1 cellular context compared by ENCODE assay signal in the genomic region with DNA sequence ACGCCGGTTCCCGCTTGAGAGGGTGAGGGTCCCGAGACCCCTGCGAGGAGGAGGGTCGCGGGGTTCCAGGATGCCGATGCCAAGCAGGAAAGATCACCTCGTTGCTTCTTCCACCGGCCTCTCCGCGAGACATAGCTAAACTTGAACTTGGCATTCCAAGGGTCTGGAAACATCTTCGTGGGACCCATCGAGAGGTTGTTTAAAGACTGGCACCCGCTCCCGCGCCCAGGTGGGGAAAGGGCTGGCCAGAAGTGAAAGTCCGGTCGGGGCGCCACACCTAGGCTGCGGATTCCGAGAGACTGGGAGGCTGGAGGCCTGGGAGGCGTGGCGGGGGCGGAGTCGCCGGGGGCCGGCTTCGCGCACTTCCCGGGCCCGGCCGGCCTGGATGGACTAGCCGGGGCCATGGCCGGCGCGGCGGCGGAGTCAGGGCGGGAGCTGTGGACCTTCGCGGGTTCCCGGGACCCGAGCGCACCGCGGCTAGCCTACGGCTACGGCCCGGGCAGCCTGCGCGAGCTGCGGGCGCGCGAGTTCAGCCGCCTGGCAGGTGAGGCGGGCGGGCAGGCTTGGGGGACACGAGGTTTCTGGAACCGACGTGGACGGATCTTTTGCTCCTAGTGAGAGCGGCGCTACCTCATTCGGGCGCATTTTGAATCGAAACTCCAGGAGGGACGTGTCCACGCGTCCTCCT.
TF ChIP-seq lines count a peak whose summit lies in the region.

A gene with protein sequence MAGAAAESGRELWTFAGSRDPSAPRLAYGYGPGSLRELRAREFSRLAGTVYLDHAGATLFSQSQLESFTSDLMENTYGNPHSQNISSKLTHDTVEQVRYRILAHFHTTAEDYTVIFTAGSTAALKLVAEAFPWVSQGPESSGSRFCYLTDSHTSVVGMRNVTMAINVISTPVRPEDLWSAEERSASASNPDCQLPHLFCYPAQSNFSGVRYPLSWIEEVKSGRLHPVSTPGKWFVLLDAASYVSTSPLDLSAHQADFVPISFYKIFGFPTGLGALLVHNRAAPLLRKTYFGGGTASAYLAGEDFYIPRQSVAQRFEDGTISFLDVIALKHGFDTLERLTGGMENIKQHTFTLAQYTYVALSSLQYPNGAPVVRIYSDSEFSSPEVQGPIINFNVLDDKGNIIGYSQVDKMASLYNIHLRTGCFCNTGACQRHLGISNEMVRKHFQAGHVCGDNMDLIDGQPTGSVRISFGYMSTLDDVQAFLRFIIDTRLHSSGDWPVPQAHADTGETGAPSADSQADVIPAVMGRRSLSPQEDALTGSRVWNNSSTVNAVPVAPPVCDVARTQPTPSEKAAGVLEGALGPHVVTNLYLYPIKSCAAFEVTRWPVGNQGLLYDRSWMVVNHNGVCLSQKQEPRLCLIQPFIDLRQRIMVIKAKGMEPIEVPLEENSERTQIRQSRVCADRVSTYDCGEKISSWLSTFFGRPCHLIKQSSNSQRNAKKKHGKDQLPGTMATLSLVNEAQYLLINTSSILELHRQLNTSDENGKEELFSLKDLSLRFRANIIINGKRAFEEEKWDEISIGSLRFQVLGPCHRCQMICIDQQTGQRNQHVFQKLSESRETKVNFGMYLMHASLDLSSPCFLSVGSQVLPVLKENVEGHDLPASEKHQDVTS (plus strand): TSS at position 360 of the 688 bp plus-strand sequence. CDS start 43 bp downstream, at position 403.

TF ChIP-seq in HCT116, 20 proteins besides CTCF, POLR2A, EP300 and RAD21 (continued from another document):
- TF ChIP-seq, protein P1, sequence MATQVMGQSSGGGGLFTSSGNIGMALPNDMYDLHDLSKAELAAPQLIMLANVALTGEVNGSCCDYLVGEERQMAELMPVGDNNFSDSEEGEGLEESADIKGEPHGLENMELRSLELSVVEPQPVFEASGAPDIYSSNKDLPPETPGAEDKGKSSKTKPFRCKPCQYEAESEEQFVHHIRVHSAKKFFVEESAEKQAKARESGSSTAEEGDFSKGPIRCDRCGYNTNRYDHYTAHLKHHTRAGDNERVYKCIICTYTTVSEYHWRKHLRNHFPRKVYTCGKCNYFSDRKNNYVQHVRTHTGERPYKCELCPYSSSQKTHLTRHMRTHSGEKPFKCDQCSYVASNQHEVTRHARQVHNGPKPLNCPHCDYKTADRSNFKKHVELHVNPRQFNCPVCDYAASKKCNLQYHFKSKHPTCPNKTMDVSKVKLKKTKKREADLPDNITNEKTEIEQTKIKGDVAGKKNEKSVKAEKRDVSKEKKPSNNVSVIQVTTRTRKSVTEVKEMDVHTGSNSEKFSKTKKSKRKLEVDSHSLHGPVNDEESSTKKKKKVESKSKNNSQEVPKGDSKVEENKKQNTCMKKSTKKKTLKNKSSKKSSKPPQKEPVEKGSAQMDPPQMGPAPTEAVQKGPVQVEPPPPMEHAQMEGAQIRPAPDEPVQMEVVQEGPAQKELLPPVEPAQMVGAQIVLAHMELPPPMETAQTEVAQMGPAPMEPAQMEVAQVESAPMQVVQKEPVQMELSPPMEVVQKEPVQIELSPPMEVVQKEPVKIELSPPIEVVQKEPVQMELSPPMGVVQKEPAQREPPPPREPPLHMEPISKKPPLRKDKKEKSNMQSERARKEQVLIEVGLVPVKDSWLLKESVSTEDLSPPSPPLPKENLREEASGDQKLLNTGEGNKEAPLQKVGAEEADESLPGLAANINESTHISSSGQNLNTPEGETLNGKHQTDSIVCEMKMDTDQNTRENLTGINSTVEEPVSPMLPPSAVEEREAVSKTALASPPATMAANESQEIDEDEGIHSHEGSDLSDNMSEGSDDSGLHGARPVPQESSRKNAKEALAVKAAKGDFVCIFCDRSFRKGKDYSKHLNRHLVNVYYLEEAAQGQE (IDR thresholded peaks at IDR 0.05; ENCODE audit: low read depth): no peak
- peak; percentile 68 for TF ChIP-seq EGR1 (IDR thresholded peaks at IDR 0.05; ENCODE audit: low read depth)
- TF ChIP-seq ZNF274 (IDR thresholded peaks at IDR 0.05; ENCODE audit: low read depth, low read length): no peak
- no peak for TF ChIP-seq JUND (IDR thresholded peaks at IDR 0.05)
- TF ChIP-seq EZH2phosphoT487 (IDR thresholded peaks at IDR 0.05; ENCODE audit: borderline replicate concordance): no peak
- TF ChIP-seq CEBPB (IDR thresholded peaks at IDR 0.05; ENCODE audit: low read depth): no peak
- TF ChIP-seq SIN3A (IDR thresholded peaks at IDR 0.05; ENCODE audit: low read depth): peak; percentile 71; the same call in 1 of the 2 replicates
- peak; percentile 64 for TF ChIP-seq YY1 (IDR thresholded peaks at IDR 0.05; ENCODE audit: extremely low read depth, insufficient replicate concordance, low read depth, low read length)
- TF ChIP-seq, protein P2, sequence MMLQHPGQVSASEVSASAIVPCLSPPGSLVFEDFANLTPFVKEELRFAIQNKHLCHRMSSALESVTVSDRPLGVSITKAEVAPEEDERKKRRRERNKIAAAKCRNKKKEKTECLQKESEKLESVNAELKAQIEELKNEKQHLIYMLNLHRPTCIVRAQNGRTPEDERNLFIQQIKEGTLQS (IDR thresholded peaks at IDR 0.05): no peak
- peak; percentile 87 for TF ChIP-seq POLR2AphosphoS5 (IDR thresholded peaks at IDR 0.05; ENCODE audit: low read depth, low read length)
